Comparison of ENCODE assay signal across 22 cellular contexts in genomic region chr2:48173141-48173540, GRCh38.
DNase-seq lines count a peak whose midpoint lies in the region; ATAC-seq and TF ChIP-seq lines count a peak whose summit lies in the region.
"Had no signal": no experiment of that assay in that cellular context is flagged by ENCODE, and none has a peak within 500 bp of the region (broad histone marks: within the 10 kb centered on the region; RNA-seq: fewer than 3 reads in every experiment).

No MANE protein-coding gene starts in this region.

- no peak overlapping the region for H3K27ac Mint-ChIP-seq in HFFc6
- H3K27ac Mint-ChIP-seq: CD4-positive, alpha-beta memory T cell had no signal

- no peaks in the 10 kb centered on the region; the same call in none of the 2 replicates for H3K27me3 Mint-ChIP-seq in HFFc6 (ENCODE audit: insufficient read depth)

- H3K4me1 ChIP-seq in RWPE2 (ENCODE audit: insufficient read depth, poor library complexity, severe bottlenecking) = no peaks in the 10 kb centered on the region
- peaks cover 5% of the 10 kb centered on the region for H3K4me1 ChIP-seq in foreskin keratinocyte
- no peaks in the 10 kb centered on the region for H3K4me1 ChIP-seq in psoas muscle

- no peak for TF ChIP-seq CTCF in HFFc6 (IDR thresholded peaks at IDR 0.05)
- no peak for TF ChIP-seq CTCF in RWPE2 (IDR thresholded peaks at IDR 0.05; ENCODE audit: poor library complexity, severe bottlenecking)
- TF ChIP-seq CTCF in foreskin keratinocyte (conservative IDR thresholded peaks at IDR 0.05) = no peak
- no peak for TF ChIP-seq CTCF in psoas muscle (IDR thresholded peaks at IDR 0.05)

- H3K9me3 Mint-ChIP-seq in HFFc6 = no peaks in the 10 kb centered on the region

- no peak overlapping the region for H3K4me3 Mint-ChIP-seq in HFFc6
- H3K4me3 Mint-ChIP-seq: CD4-positive, alpha-beta memory T cell had no signal

- H3K36me3 ChIP-seq in RWPE2 (ENCODE audit: low read depth) = no peaks in the 10 kb centered on the region
- no peaks in the 10 kb centered on the region for H3K36me3 ChIP-seq in psoas muscle (ENCODE audit: insufficient read depth in 1 of 2, low read depth in 1 of 2)

- DNase-seq in HFFc6 (peak; percentile 4), RWPE2 (ENCODE audit: low spot score) (no peak), foreskin keratinocyte (peak; percentile 88 to 97), psoas muscle (no peak), HPDE6-E6E7 (ENCODE audit: extremely low spot score) (no peak)
- no peak for DNase-seq in activated CD4-positive, CD25-positive, alpha-beta regulatory T cell (lab: John Stamatoyannopoulos, UW)
- DNase-seq: C1 segment of cervical spinal cord; CD4-positive, alpha-beta memory T cell; COR-L47; DMS53; GF-D8; HCEC 1CT; Karpas-422; NCI-H1105; NCI-H1436 treated with DMSO at 0.1 percent for 48 hours; NCI-H1930; NCI-H2107; NCI-H524 treated with DMSO at 0.1 percent for 48 hours; NCI-H774; SHP77 had no signal

- H3K27ac ChIP-seq in RWPE2 (ENCODE audit: poor library complexity, severe bottlenecking) = no peak overlapping the region
- peak overlapping the region; percentile 27 for H3K27ac ChIP-seq in foreskin keratinocyte
- no peak overlapping the region for H3K27ac ChIP-seq in psoas muscle

- ATAC-seq in RWPE2 (ENCODE audit: low read depth) (peak; percentile 65; the same call in 2 of the 3 replicates), foreskin keratinocyte (peak; percentile 99), psoas muscle (no peak), HG03442 (IDR thresholded peaks at IDR 0.05; ENCODE audit: unreplicated experiment) (no peak)
- ATAC-seq: HepG2 had no signal

- H3K9me3 ChIP-seq in RWPE2 (ENCODE audit: severe bottlenecking) (no peaks in the 10 kb centered on the region), psoas muscle (no peaks in the 10 kb centered on the region)

- WGBS in psoas muscle, 3 donors = 79 to 98% (median 97%) methylated on average over 3 of the region's 3 CpGs

- H3K4me1 Mint-ChIP-seq in HFFc6 (ENCODE audit: low read depth) = peaks cover 28% of the 10 kb centered on the region
- H3K4me1 Mint-ChIP-seq: CD4-positive, alpha-beta memory T cell had no signal

- intact Hi-C loops in psoas muscle (cut with DNase I) = no loop called here

- no peaks in the 10 kb centered on the region for H3K36me3 Mint-ChIP-seq in HFFc6 (ENCODE audit: low read depth)

- H3K27me3 ChIP-seq in RWPE2 (ENCODE audit: insufficient read depth, poor library complexity, severe bottlenecking) (no peaks in the 10 kb centered on the region), foreskin keratinocyte (no peaks in the 10 kb centered on the region), psoas muscle (ENCODE audit: insufficient read depth in 3 of 3, low read length in 2 of 3) (no peaks in the 10 kb centered on the region)

- H3K4me3 ChIP-seq in RWPE2 (ENCODE audit: severe bottlenecking) (no peak overlapping the region), psoas muscle (no peak overlapping the region)

Comparison
In these comparisons a context has a peak if more than half of its experiments do, and no peak if none do; other contexts are left out.
1. DNase-seq: peak in HFFc6 (single experiment) and foreskin keratinocyte (2 of 2); none in RWPE2 (single experiment), psoas muscle (0 of 2), HPDE6-E6E7 (single experiment) and activated CD4-positive, CD25-positive, alpha-beta regulatory T cell (0 of 4).
2. ATAC-seq: peak in RWPE2 (single experiment) and foreskin keratinocyte (single experiment); none in psoas muscle (0 of 4) and HG03442 (single experiment).